23 cellular contexts compared by ENCODE assay signal in the genomic region with DNA sequence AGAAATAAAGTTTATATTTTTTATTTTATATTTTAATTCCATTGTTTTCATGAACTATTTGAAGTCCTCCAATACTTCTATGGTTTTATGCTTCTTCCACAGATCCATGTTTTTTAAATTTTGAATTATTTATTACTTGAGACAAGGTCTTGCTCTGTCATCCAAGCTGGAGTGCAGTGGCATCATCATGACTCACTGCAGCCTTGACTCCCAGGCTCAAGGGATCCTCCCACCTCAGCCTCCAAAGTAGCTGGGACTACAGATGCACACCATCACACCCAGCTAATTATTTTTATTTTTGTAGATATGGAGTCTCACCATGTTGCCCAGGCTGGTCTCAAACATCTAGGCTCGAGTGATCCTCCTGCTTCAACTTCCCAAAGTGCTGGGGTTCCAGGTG.
"Had no signal": no experiment of that assay in that cellular context is flagged by ENCODE, and none has a peak within 500 bp of the region (broad histone marks: within the 10 kb centered on the region; RNA-seq: fewer than 3 reads in every experiment).

No MANE protein-coding gene starts in this region.

- H3K4me1 ChIP-seq: gastroesophageal sphincter, heart right ventricle, prostate gland, right atrium auricular region, thyroid gland, uterus had no signal

- H3K27me3 ChIP-seq: dorsolateral prefrontal cortex, gastroesophageal sphincter, heart right ventricle, right atrium auricular region, thyroid gland, uterus had no signal

- H3K27ac ChIP-seq: dorsolateral prefrontal cortex, gastroesophageal sphincter, heart right ventricle, prostate gland, right atrium auricular region, thyroid gland, uterus, WERI-Rb-1 had no signal

- DNase-seq: activated CD4-positive, alpha-beta memory T cell treated with anti-CD3 and anti-CD28 coated beads, Interleukin-2, amount 10 ng/mL, durations not matched to agents 7 days and 5 days; activated CD4-positive, alpha-beta T cell treated with anti-CD3 and anti-CD28 coated beads for 48 hours; activated CD8-positive, alpha-beta memory T cell treated with anti-CD3 and anti-CD28 coated beads, Interleukin-2, amount 10 ng/mL, durations not matched to agents 7 days and 5 days; activated naive CD8-positive, alpha-beta T cell treated with anti-CD3 and anti-CD28 coated beads for 36 hours; amygdala; caudate nucleus; dorsolateral prefrontal cortex; endodermal cell; heart right ventricle; immature natural killer cell; kidney glomerular epithelial cell; left ventricle myocardium superior; mucosa of descending colon; naive B cell; stimulated activated CD4-positive, alpha-beta T cell treated with anti-CD3 and anti-CD28 coated beads, Interleukin-2, amount 100 ng/mL, for 24 hours; stimulated activated naive CD4-positive, alpha-beta T cell treated with Interleukin-2 at 50 U/mL for 16 hours; T-helper 2 cell; thyroid gland; uterus; WERI-Rb-1 had no signal

- H3K9me3 ChIP-seq: gastroesophageal sphincter, mucosa of descending colon, prostate gland, right atrium auricular region, thyroid gland, uterus had no signal

- ATAC-seq: activated CD8-positive, alpha-beta memory T cell treated with anti-CD3 and anti-CD28 coated beads, Interleukin-2, amount 10 ng/mL, durations not matched to agents 7 days and 5 days; gastroesophageal sphincter; heart right ventricle; left ventricle myocardium superior; mucosa of descending colon had no signal

- H3K4me3 ChIP-seq: dorsolateral prefrontal cortex, gastroesophageal sphincter, heart right ventricle, mucosa of descending colon, prostate gland, right atrium auricular region, thyroid gland, uterus had no signal

- H3K36me3 ChIP-seq: gastroesophageal sphincter, heart right ventricle, prostate gland, right atrium auricular region, thyroid gland, uterus, WERI-Rb-1 had no signal
